ENCODE assay signal across 11 cellular contexts in genomic region chr9:98851730-98852462, GRCh38. TPM values are rescaled to one million over a fixed set of nuclear protein-coding genes. Genes with fewer than 3 reads are reported as not detected.
DNase-seq lines count a peak whose midpoint lies in the region; ATAC-seq and TF ChIP-seq lines count a peak whose summit lies in the region.
"Had no signal": no experiment of that assay in that cellular context is flagged by ENCODE, and none has a peak within 500 bp of the region (broad histone marks: within the 10 kb centered on the region; RNA-seq: fewer than 3 reads in every experiment).

No MANE protein-coding gene starts in this region.

- peaks cover 23% of the 10 kb centered on the region for H3K4me1 Mint-ChIP-seq in Caco-2 (ENCODE audit: low read depth, unreplicated experiment)

- CTCF ChIA-PET in Caco-2 (lab: Charles Lee) = no interaction called here
- CTCF ChIA-PET in RWPE1 (lab: Yijun Ruan, JAX) = interaction anchor here (0.5 to 1.0 kb wide), 6 partner anchors 146 to 1371 kb away, joined by 3 to 5 read pairs (median 4); no protein-coding TSS in a partner anchor

- H3K27me3 ChIP-seq in Caco-2 (replicated peaks; ENCODE audit: control insufficient read depth, insufficient read depth, low read length) = no peaks in the 10 kb centered on the region
- H3K27me3 ChIP-seq: left lung had no signal

- POLR2A ChIA-PET in Caco-2 (lab: Charles Lee) (no interaction called here), RWPE1 (lab: Yijun Ruan, JAX; ENCODE audit: low non-redundant PET) (no interaction called here)

- H3K4me3 Mint-ChIP-seq in Caco-2 (ENCODE audit: unreplicated experiment) = no peak overlapping the region
- H3K4me3 Mint-ChIP-seq: stimulated activated naive B cell treated with anti-CD40 and anti-IgM and Interleukin-4, amounts not matched to agents 10 μg/mL and 1 μg/mL and 100 μg/mL, for 72 hours had no signal

- DNase-seq in Caco-2 (peak in 1 of 2 experiments; percentile 8), RWPE1 (ENCODE audit: low spot score) (peak; percentile 24), NCI-H82 (lab: John Stamatoyannopoulos, UW) (no peak), SK-N-DZ (ENCODE audit: low spot score) (no peak), sciatic nerve (ENCODE audit: low spot score) (no peak)
- DNase-seq in activated naive CD4-positive, alpha-beta T cell treated with anti-CD3 and anti-CD28 coated beads, Interleukin-2, amount 50 U/mL, for 72 hours (ENCODE audit: low spot score in 2 of 2) = peak in 1 of 2 donors; percentile 42
- DNase-seq in stimulated activated CD4-positive, alpha-beta T cell treated with anti-CD3 and anti-CD28 coated beads, Interleukin-12 subunit alpha, Interleukin-12 subunit beta, amount 100 ng/mL, for 4 hours = peak; percentile 6
- DNase-seq: left lung; NCI-H1694; stimulated activated naive B cell treated with anti-CD40 and anti-IgM and Interleukin-4, amounts not matched to agents 10 μg/mL and 1 μg/mL and 100 μg/mL, for 72 hours had no signal

- peaks cover 14% of the 10 kb centered on the region for H3K9me3 Mint-ChIP-seq in Caco-2 (ENCODE audit: unreplicated experiment)
- peaks cover 0 to 7% of the 10 kb centered on the region in 2 donors for H3K9me3 Mint-ChIP-seq in activated naive CD4-positive, alpha-beta T cell treated with anti-CD3 and anti-CD28 coated beads, Interleukin-2, amount 50 U/mL, for 72 hours

- H3K36me3 Mint-ChIP-seq in Caco-2 (ENCODE audit: insufficient read depth, unreplicated experiment) = no peaks in the 10 kb centered on the region
- H3K36me3 Mint-ChIP-seq in activated naive CD4-positive, alpha-beta T cell treated with anti-CD3 and anti-CD28 coated beads, Interleukin-2, amount 50 U/mL, for 72 hours = peaks cover 0 to 13% of the 10 kb centered on the region in 2 donors

- TF ChIP-seq CTCF in Caco-2 (IDR thresholded peaks at IDR 0.05; ENCODE audit: insufficient read depth in 1 of 2, low read depth in 1 of 2, low read length in 1 of 2, severe bottlenecking in 1 of 2, unreplicated experiment in 1 of 2) (no peak), RWPE1 (conservative IDR thresholded peaks at IDR 0.05; ENCODE audit: low read depth) (no peak)

- BruUV-seq in Caco-2 (replicated peaks; lab: Mats Ljungman, UMichigan) = no TSS peak

- peaks cover 14% of the 10 kb centered on the region for H3K4me1 ChIP-seq in Caco-2

- no peaks in the 10 kb centered on the region for H3K9me3 ChIP-seq in Caco-2

- H3K27me3 Mint-ChIP-seq in Caco-2 (ENCODE audit: insufficient read depth, unreplicated experiment) = no peaks in the 10 kb centered on the region

- ATAC-seq in activated naive CD4-positive, alpha-beta T cell treated with anti-CD3 and anti-CD28 coated beads, Interleukin-2, amount 50 U/mL, for 72 hours = peak in 1 of 2 donors; percentile 62
- no peak for ATAC-seq in sciatic nerve
- no peak for ATAC-seq in HG02840 (IDR thresholded peaks at IDR 0.05; ENCODE audit: low FRiP score, unreplicated experiment)
- ATAC-seq: left lung; stimulated activated naive B cell treated with anti-CD40 and anti-IgM and Interleukin-4, amounts not matched to agents 10 μg/mL and 1 μg/mL and 100 μg/mL, for 72 hours had no signal

- H3K27ac ChIP-seq in RWPE1 = no peak overlapping the region
- H3K27ac ChIP-seq: left lung had no signal

- H3K4me3 ChIP-seq in Caco-2 (ENCODE audit: low read depth, low read length) = no peak overlapping the region
- H3K4me3 ChIP-seq: left lung had no signal

- intact Hi-C loops in Caco-2 (cut with micrococcal nuclease; ENCODE audit: unreplicated experiment) = no loop called here
- intact Hi-C loops in sciatic nerve (cut with DNase I) = no loop called here

- H3K36me3 ChIP-seq in Caco-2 (ENCODE audit: control insufficient read depth, insufficient read depth, low read length) = no peaks in the 10 kb centered on the region
- H3K36me3 ChIP-seq: left lung had no signal

- peak overlapping the region; percentile 13 for H3K27ac Mint-ChIP-seq in Caco-2 (ENCODE audit: unreplicated experiment)
- peak overlapping the region; percentile 19 to 70 for H3K27ac Mint-ChIP-seq in activated naive CD4-positive, alpha-beta T cell treated with anti-CD3 and anti-CD28 coated beads, Interleukin-2, amount 50 U/mL, for 72 hours
- H3K27ac Mint-ChIP-seq: stimulated activated naive B cell treated with anti-CD40 and anti-IgM and Interleukin-4, amounts not matched to agents 10 μg/mL and 1 μg/mL and 100 μg/mL, for 72 hours had no signal

RNA-seq across cellular contexts. Expression of gene GALNT12, which starts 44.4 kb away (rescaled TPM):
- total RNA-seq in Caco-2 (2022) (3.6 and 3.9 TPM in 2 replicates), sciatic nerve (10.7 TPM)
- 10 to 100 TPM in 1 of 2 donors, 1 to 10 TPM in 1; 8.1 to 12.0 TPM for total RNA-seq in activated naive CD4-positive, alpha-beta T cell treated with anti-CD3 and anti-CD28 coated beads, Interleukin-2, amount 50 U/mL, for 72 hours
- polyA plus RNA-seq in SK-N-DZ (2014; cell fraction: cytosol; rRNA removed) = 0.87 and 1.9 TPM in 2 replicates
- polyA plus RNA-seq in SK-N-DZ (2014; cell fraction: nucleus; rRNA removed) = 2.1 and 6.9 TPM in 2 replicates

RNA-seq across cellular contexts. Expression of gene ANKS6, which starts 55.5 kb away (rescaled TPM):
- total RNA-seq in Caco-2 (2022) = 21.1 and 27.8 TPM in 2 replicates
- total RNA-seq in activated naive CD4-positive, alpha-beta T cell treated with anti-CD3 and anti-CD28 coated beads, Interleukin-2, amount 50 U/mL, for 72 hours = 10 to 100 TPM in 1 of 2 donors, 1 to 10 TPM in 1; 9.8 to 18.6 TPM
- polyA plus RNA-seq in SK-N-DZ (2014; cell fraction: cytosol; rRNA removed) = 13.7 and 21.7 TPM in 2 replicates
- 35.7 and 36.9 TPM in 2 replicates for polyA plus RNA-seq in SK-N-DZ (2014; cell fraction: nucleus; rRNA removed)
- total RNA-seq in sciatic nerve = 16.5 TPM

Comparison
In these comparisons a context has a peak if more than half of its experiments do, and no peak if none do; other contexts are left out.
1. DNase-seq: peak in RWPE1 (single experiment) and stimulated activated CD4-positive, alpha-beta T cell treated with anti-CD3 and anti-CD28 coated beads, Interleukin-12 subunit alpha, Interleukin-12 subunit beta, amount 100 ng/mL, for 4 hours (single experiment); none in NCI-H82 (single experiment), SK-N-DZ (single experiment) and sciatic nerve (single experiment).